Comparison of ENCODE assay signal across 8 cellular contexts in genomic region chr1:941588-942383, GRCh38. TPM values are rescaled to one million over a fixed set of nuclear protein-coding genes. Genes with fewer than 3 reads are reported as not detected.
DNase-seq lines count a peak whose midpoint lies in the region; ATAC-seq and TF ChIP-seq lines count a peak whose summit lies in the region.

No MANE protein-coding gene starts in this region.

- POLR2A ChIA-PET in RWPE1 (lab: Yijun Ruan, JAX; ENCODE audit: low non-redundant PET): no interaction called here

- intact Hi-C loops in uterus (cut with DNase I; ENCODE audit: low total_unique reads): no loop called here

- CTCF ChIA-PET in RWPE1 (lab: Yijun Ruan, JAX): interaction anchor here (5.4 kb wide), 1 partner anchor 36 kb away, joined by 27 read pairs; no protein-coding TSS in a partner anchor

- H3K4me1 ChIP-seq in HUES64 (ENCODE audit: insufficient read depth, low read length) (peaks cover 16% of the 10 kb centered on the region), uterus (peaks cover 0 to 39% of the 10 kb centered on the region in 2 donors)

- H3K27me3 ChIP-seq in HUES64 (ENCODE audit: insufficient read depth, low read length): peaks cover 70% of the 10 kb centered on the region
- no peaks in the 10 kb centered on the region for H3K27me3 ChIP-seq in uterus

- TF ChIP-seq CTCF in RWPE1 (conservative IDR thresholded peaks at IDR 0.05; ENCODE audit: low read depth) (no peak), uterus (IDR thresholded peaks at IDR 0.05) (no peak)

- peak; percentile 51 for DNase-seq in COLO829 (ENCODE audit: low spot score)
- peak; percentile 68 for DNase-seq in RWPE1 (ENCODE audit: low spot score)
- peak; percentile 87 for DNase-seq in ecto neural progenitor cell (ENCODE audit: low spot score)
- DNase-seq in lung microvascular endothelial cell (ENCODE audit: low read depth in 2 of 2): peak; percentile 12 to 17
- peak; percentile 75 to 93 for DNase-seq in uterus

- no peak overlapping the region for H3K27ac ChIP-seq in HUES64 (ENCODE audit: low read depth, low read length)
- H3K27ac ChIP-seq in RWPE1: no peak overlapping the region
- peak overlapping the region; percentile 1 to 85 for H3K27ac ChIP-seq in uterus

- no peak for ATAC-seq in HG02970 (IDR thresholded peaks at IDR 0.05; ENCODE audit: low FRiP score, unreplicated experiment)
- no peak for ATAC-seq in GM21528 (IDR thresholded peaks at IDR 0.05; ENCODE audit: low FRiP score, unreplicated experiment)

- H3K9me3 ChIP-seq in HUES64 (ENCODE audit: insufficient read depth, low read depth, low read length): no peaks in the 10 kb centered on the region
- H3K9me3 ChIP-seq in uterus: no peaks in the 10 kb centered on the region

- peaks cover 26% of the 10 kb centered on the region for H3K36me3 ChIP-seq in HUES64 (ENCODE audit: insufficient read depth, low read length)
- H3K36me3 ChIP-seq in uterus: no peaks in the 10 kb centered on the region

- H3K4me3 ChIP-seq in HUES64 (ENCODE audit: low read length) (peak overlapping the region; percentile 43), uterus (peak overlapping the region in 1 of 2 donors; percentile 25)

- H3K9ac ChIP-seq in HUES64 (ENCODE audit: low read depth, low read length): no peak overlapping the region

- WGBS in HUES64: under 1% methylated on average over 98 of the region's 98 CpGs

- peak in 1 of 2 donors; percentile 30 for TF ChIP-seq POLR2A in uterus (IDR thresholded peaks at IDR 0.05)

RNA-seq across cellular contexts. Expression of gene NOC2L, which starts 17.3 kb away (rescaled TPM):
- polyA plus RNA-seq in HUES64 (2013, experiment 1 of 2): 81.8 TPM
- 71.3 TPM for polyA plus RNA-seq in HUES64 (2013, experiment 2 of 2)
- 51.4 and 58.3 TPM in 2 replicates for total RNA-seq in lung microvascular endothelial cell
- total RNA-seq in uterus: 10 to 100 TPM; 21.8 to 58.8 (median 37.5) TPM

RNA-seq across cellular contexts. Expression of gene SAMD11, which starts 18.1 kb away (rescaled TPM):
- polyA plus RNA-seq in HUES64 (2013, experiment 1 of 2): 2.3 TPM
- polyA plus RNA-seq in HUES64 (2013, experiment 2 of 2): 1.1 TPM
- total RNA-seq in lung microvascular endothelial cell (not detected in 2 replicates), uterus (10 to 100 TPM in 2 of 4 donors, 1 to 10 TPM in 2; 1.0 to 40.7 (median 13.8) TPM)

RNA-seq across cellular contexts. Expression of gene KLHL17, which starts 18.6 kb away (rescaled TPM):
- 14.0 TPM for polyA plus RNA-seq in HUES64 (2013, experiment 1 of 2)
- polyA plus RNA-seq in HUES64 (2013, experiment 2 of 2): 14.5 TPM
- total RNA-seq in lung microvascular endothelial cell (2.2 and 3.6 TPM in 2 replicates), uterus (10 to 100 TPM in 2 of 4 donors, 1 to 10 TPM in 2; 1.8 to 15.3 (median 9.6) TPM)

RNA-seq across cellular contexts. Expression of gene PLEKHN1, which starts 24.5 kb away (rescaled TPM):
- 0.10 TPM for polyA plus RNA-seq in HUES64 (2013, experiment 1 of 2)
- polyA plus RNA-seq in HUES64 (2013, experiment 2 of 2): 0.38 TPM
- under 0.01 and 0.22 TPM in 2 replicates for total RNA-seq in lung microvascular endothelial cell
- total RNA-seq in uterus: 1 to 10 TPM in 1 of 4 donors, not detected in 3; 1.1 TPM

RNA-seq across cellular contexts. Expression of gene PERM1, which starts 40.1 kb away (rescaled TPM):
- polyA plus RNA-seq in HUES64 (2013, experiment 1 of 2): not detected
- not detected for polyA plus RNA-seq in HUES64 (2013, experiment 2 of 2)
- total RNA-seq in lung microvascular endothelial cell: not detected in 2 replicates
- 1 to 10 TPM in 1 of 4 donors, not detected in 3; 2.3 TPM for total RNA-seq in uterus

Comparison
In these comparisons a context has a peak if more than half of its experiments do, and no peak if none do; other contexts are left out.
1. DNase-seq: peak in every context shown above with its lines; median percentile 87 in ecto neural progenitor cell; 84 in uterus; 68 in RWPE1; 51 in COLO829; 14 in lung microvascular endothelial cell.
2. H3K27ac ChIP-seq: peak in uterus (2 of 2); none in HUES64 (single experiment) and RWPE1 (single experiment).